In genomic region chr17:45236002-45236606, GRCh38 we compare ENCODE assay signal across 1 cellular context.
A peak's percentile ranks its signal among the peaks of the same experiment; 100 is the strongest.
TF ChIP-seq lines count a peak whose summit lies in the region.

No MANE protein-coding gene starts in this region.

TF ChIP-seq in HepG2, 621 proteins besides CTCF, POLR2A, EP300 and RAD21 (continues in another document):
- TF ChIP-seq PATZ1 (CRISPR knock-in tag; IDR thresholded peaks at IDR 0.05) (no peak), ZNF253 (CRISPR knock-in tag; IDR thresholded peaks at IDR 0.05; ENCODE audit: borderline replicate concordance) (0 out of 2 replicates have a peak, but pooled peaks have one; percentile 29), ZNF101 (CRISPR knock-in tag; IDR thresholded peaks at IDR 0.05; ENCODE audit: borderline replicate concordance, low read depth) (no peak), CCDC6 (CRISPR knock-in tag; IDR thresholded peaks at IDR 0.05) (no peak), TBX3 (IDR thresholded peaks at IDR 0.05; ENCODE audit: borderline replicate concordance) (no peak), SNAPC4 (CRISPR knock-in tag; IDR thresholded peaks at IDR 0.05) (no peak), ZC3H13 (CRISPR knock-in tag; IDR thresholded peaks at IDR 0.05) (no peak), ZNF605 (CRISPR knock-in tag; IDR thresholded peaks at IDR 0.05) (no peak), KDM5B (CRISPR knock-in tag; IDR thresholded peaks at IDR 0.05; ENCODE audit: borderline replicate concordance) (0 out of 2 replicates have a peak, but pooled peaks have one; percentile 29), KLF11 (CRISPR knock-in tag; IDR thresholded peaks at IDR 0.05) (no peak), RFX5 (IDR thresholded peaks at IDR 0.05; ENCODE audit: low read depth, low read length) (no peak), ERF (CRISPR knock-in tag; IDR thresholded peaks at IDR 0.05) (no peak), HMGA1 (CRISPR knock-in tag; conservative IDR thresholded peaks at IDR 0.05) (no peak), DMAP1 (CRISPR knock-in tag; IDR thresholded peaks at IDR 0.05) (no peak), POLR2G (IDR thresholded peaks at IDR 0.05; ENCODE audit: low read depth, low read length) (no peak), ZNF562 (CRISPR knock-in tag; IDR thresholded peaks at IDR 0.05; ENCODE audit: borderline replicate concordance) (no peak), KDM5A (IDR thresholded peaks at IDR 0.05; ENCODE audit: borderline replicate concordance, low read length) (no peak), HIVEP1 (CRISPR knock-in tag; IDR thresholded peaks at IDR 0.05) (0 out of 2 replicates have a peak, but pooled peaks have one; percentile 47), ZNF124 (CRISPR knock-in tag; IDR thresholded peaks at IDR 0.05) (no peak), ZNF660 (CRISPR knock-in tag; IDR thresholded peaks at IDR 0.05; ENCODE audit: borderline replicate concordance, low read depth) (no peak), ZNF703 (CRISPR knock-in tag; IDR thresholded peaks at IDR 0.05; ENCODE audit: borderline replicate concordance) (no peak), ZMYM4 (CRISPR knock-in tag; IDR thresholded peaks at IDR 0.05) (no peak), NRL (CRISPR knock-in tag; IDR thresholded peaks at IDR 0.05; ENCODE audit: borderline replicate concordance) (peak; percentile 45; the same call in 1 of the 2 replicates), ARNT (IDR thresholded peaks at IDR 0.05) (no peak), DR1 (CRISPR knock-in tag; IDR thresholded peaks at IDR 0.05) (no peak), ZNF230 (CRISPR knock-in tag; IDR thresholded peaks at IDR 0.05) (no peak)
- TF ChIP-seq, protein P1, sequence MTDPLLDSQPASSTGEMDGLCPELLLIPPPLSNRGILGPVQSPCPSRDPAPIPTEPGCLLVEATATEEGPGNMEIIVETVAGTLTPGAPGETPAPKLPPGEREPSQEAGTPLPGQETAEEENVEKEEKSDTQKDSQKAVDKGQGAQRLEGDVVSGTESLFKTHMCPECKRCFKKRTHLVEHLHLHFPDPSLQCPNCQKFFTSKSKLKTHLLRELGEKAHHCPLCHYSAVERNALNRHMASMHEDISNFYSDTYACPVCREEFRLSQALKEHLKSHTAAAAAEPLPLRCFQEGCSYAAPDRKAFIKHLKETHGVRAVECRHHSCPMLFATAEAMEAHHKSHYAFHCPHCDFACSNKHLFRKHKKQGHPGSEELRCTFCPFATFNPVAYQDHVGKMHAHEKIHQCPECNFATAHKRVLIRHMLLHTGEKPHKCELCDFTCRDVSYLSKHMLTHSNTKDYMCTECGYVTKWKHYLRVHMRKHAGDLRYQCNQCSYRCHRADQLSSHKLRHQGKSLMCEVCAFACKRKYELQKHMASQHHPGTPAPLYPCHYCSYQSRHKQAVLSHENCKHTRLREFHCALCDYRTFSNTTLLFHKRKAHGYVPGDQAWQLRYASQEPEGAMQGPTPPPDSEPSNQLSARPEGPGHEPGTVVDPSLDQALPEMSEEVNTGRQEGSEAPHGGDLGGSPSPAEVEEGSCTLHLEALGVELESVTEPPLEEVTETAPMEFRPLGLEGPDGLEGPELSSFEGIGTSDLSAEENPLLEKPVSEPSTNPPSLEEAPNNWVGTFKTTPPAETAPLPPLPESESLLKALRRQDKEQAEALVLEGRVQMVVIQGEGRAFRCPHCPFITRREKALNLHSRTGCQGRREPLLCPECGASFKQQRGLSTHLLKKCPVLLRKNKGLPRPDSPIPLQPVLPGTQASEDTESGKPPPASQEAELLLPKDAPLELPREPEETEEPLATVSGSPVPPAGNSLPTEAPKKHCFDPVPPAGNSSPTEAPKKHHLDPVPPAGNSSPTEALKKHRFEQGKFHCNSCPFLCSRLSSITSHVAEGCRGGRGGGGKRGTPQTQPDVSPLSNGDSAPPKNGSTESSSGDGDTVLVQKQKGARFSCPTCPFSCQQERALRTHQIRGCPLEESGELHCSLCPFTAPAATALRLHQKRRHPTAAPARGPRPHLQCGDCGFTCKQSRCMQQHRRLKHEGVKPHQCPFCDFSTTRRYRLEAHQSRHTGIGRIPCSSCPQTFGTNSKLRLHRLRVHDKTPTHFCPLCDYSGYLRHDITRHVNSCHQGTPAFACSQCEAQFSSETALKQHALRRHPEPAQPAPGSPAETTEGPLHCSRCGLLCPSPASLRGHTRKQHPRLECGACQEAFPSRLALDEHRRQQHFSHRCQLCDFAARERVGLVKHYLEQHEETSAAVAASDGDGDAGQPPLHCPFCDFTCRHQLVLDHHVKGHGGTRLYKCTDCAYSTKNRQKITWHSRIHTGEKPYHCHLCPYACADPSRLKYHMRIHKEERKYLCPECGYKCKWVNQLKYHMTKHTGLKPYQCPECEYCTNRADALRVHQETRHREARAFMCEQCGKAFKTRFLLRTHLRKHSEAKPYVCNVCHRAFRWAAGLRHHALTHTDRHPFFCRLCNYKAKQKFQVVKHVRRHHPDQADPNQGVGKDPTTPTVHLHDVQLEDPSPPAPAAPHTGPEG (CRISPR knock-in tag; IDR thresholded peaks at IDR 0.05): no peak
- TF ChIP-seq, protein P2, sequence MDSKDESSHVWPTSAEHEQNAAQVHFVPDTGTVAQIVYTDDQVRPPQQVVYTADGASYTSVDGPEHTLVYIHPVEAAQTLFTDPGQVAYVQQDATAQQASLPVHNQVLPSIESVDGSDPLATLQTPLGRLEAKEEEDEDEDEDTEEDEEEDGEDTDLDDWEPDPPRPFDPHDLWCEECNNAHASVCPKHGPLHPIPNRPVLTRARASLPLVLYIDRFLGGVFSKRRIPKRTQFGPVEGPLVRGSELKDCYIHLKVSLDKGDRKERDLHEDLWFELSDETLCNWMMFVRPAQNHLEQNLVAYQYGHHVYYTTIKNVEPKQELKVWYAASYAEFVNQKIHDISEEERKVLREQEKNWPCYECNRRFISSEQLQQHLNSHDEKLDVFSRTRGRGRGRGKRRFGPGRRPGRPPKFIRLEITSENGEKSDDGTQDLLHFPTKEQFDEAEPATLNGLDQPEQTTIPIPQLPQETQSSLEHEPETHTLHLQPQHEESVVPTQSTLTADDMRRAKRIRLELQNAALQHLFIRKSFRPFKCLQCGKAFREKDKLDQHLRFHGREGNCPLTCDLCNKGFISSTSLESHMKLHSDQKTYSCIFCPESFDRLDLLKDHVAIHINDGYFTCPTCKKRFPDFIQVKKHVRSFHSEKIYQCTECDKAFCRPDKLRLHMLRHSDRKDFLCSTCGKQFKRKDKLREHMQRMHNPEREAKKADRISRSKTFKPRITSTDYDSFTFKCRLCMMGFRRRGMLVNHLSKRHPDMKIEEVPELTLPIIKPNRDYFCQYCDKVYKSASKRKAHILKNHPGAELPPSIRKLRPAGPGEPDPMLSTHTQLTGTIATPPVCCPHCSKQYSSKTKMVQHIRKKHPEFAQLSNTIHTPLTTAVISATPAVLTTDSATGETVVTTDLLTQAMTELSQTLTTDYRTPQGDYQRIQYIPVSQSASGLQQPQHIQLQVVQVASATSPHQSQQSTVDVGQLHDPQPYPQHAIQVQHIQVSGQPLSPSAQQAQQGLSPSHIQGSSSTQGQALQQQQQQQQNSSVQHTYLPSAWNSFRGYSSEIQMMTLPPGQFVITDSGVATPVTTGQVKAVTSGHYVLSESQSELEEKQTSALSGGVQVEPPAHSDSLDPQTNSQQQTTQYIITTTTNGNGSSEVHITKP (CRISPR knock-in tag; IDR thresholded peaks at IDR 0.05; ENCODE audit: low read depth): no peak
- TF ChIP-seq, protein P3, sequence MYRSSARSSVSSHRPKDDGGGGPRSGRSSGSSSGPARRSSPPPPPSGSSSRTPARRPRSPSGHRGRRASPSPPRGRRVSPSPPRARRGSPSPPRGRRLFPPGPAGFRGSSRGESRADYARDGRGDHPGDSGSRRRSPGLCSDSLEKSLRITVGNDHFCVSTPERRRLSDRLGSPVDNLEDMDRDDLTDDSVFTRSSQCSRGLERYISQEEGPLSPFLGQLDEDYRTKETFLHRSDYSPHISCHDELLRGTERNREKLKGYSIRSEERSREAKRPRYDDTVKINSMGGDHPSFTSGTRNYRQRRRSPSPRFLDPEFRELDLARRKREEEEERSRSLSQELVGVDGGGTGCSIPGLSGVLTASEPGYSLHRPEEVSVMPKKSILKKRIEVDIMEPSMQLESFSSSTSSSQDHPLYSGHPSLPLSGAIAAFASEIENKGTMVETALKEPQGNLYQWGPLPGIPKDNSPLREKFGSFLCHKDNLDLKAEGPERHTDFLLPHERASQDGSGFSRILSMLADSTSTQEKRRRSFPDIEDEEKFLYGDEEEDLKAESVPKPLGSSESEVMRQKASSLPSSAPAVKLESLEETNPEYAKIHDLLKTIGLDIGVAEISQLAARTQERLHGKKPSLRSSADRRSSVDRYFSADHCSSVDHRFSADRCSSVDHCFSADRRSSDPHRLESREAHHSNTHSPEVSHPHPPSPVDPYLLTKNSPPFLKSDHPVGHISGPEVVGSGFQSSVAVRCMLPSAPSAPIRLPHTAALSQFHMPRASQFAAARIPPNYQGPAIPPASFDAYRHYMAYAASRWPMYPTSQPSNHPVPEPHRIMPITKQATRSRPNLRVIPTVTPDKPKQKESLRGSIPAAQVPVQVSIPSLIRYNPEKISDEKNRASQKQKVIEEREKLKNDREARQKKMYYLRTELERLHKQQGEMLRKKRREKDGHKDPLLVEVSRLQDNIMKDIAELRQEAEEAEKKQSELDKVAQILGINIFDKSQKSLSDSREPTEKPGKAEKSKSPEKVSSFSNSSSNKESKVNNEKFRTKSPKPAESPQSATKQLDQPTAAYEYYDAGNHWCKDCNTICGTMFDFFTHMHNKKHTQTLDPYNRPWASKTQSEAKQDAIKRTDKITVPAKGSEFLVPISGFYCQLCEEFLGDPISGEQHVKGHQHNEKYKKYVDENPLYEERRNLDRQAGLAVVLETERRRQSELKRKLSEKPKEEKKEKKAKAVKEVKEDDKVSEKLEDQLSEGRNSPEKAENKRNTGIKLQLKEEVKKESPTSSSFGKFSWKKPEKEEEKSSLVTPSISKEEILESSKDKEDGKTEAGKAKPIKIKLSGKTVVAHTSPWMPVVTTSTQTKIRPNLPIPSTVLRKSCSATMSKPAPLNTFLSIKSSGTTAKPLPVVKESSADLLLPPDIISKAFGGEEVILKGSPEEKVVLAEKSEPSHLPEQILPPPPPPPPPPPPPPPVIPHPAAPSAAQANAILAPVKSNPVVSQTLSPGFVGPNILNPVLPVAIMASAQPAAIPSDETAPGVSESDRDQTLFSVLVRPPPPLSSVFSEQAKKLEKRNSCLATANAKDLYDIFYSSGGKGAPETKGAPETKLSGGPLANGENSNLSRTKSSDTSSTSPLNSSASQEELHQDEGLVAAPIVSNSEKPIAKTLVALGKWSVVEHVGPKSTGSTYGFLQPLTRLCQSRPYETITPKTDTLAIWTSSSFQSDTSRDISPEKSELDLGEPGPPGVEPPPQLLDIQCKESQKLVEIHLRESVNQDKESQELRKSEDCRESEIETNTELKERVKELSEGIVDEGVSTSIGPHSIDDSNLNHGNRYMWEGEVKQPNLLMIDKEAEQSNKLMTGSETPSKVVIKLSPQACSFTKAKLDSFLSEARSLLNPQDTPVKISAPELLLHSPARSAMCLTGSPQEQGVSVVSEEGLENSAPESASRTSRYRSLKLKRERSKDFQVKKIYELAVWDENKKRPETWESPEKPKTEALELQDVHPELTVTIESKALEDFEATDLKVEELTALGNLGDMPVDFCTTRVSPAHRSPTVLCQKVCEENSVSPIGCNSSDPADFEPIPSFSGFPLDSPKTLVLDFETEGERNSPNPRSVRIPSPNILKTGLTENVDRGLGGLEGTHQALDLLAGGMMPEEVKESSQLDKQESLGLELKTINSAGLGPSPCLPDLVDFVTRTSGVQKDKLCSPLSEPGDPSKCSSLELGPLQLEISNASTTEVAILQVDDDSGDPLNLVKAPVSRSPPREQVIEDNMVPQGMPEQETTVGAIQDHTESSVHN (CRISPR knock-in tag; IDR thresholded peaks at IDR 0.05): no peak
